ENCODE assay signal across 20 cellular contexts in genomic region chr2:201856561-201856960, GRCh38. TPM values are rescaled to one million over a fixed set of nuclear protein-coding genes. Genes with fewer than 3 reads are reported as not detected.
DNase-seq lines count a peak whose midpoint lies in the region; ATAC-seq, FAIRE-seq and TF ChIP-seq lines count a peak whose summit lies in the region.
"Had no signal": no experiment of that assay in that cellular context is flagged by ENCODE, and none has a peak within 500 bp of the region (broad histone marks: within the 10 kb centered on the region; RNA-seq: fewer than 3 reads in every experiment).

No MANE protein-coding gene starts in this region.

- H4K20me1 ChIP-seq in H1 (replicated peaks in 1 of 2; ENCODE audit: control insufficient read depth in 1 of 2, insufficient read depth in 2 of 2, low read length in 2 of 2), result no peaks in the 10 kb centered on the region
- H4K20me1 ChIP-seq: BLaER1 had no signal

- peaks cover under 1% of the 10 kb centered on the region for H3K27me3 Mint-ChIP-seq in nephron progenitor cell (ENCODE audit: low read depth, poor library complexity)

- no peak overlapping the region for H2AFZ ChIP-seq in H1 (ENCODE audit: low read length)
- H2AFZ ChIP-seq: GM23248 had no signal

- TF ChIP-seq RAD21 in H1 (IDR thresholded peaks at IDR 0.05 in 1 of 2, conservative IDR thresholded peaks at IDR 0.05 in 1 of 2; ENCODE audit: low read depth in 2 of 2, low read length in 2 of 2), result no peak

- H3K56ac ChIP-seq in H1 (replicated peaks; ENCODE audit: insufficient read length, low read depth, low read length), result no peak overlapping the region

- intact Hi-C loops in Panc1 (cut with micrococcal nuclease; ENCODE audit: unreplicated experiment) (no loop called here), spleen (cut with DNase I; ENCODE audit: low total_unique reads) (no loop called here)

- no peak overlapping the region for H2BK12ac ChIP-seq in H1 (ENCODE audit: low read depth, low read length)

- H2BK120ac ChIP-seq in H1 (replicated peaks; ENCODE audit: low read depth, low read length), result peak overlapping the region; percentile 19

- H3K18ac ChIP-seq in H1 (ENCODE audit: extremely low read depth, low read length), result no peak overlapping the region

- no peaks in the 10 kb centered on the region for H3K36me3 Mint-ChIP-seq in nephron progenitor cell (ENCODE audit: low read depth)
- H3K36me3 Mint-ChIP-seq: CD14-positive monocyte; CD4-positive, alpha-beta memory T cell had no signal

- H3K27ac ChIP-seq in Panc1 (ENCODE audit: low read length) (peak overlapping the region; percentile 18; the same call in 1 of the 2 replicates), H1 (ENCODE audit: low read depth, low read length) (no peak overlapping the region), spleen (no peak overlapping the region)
- H3K27ac ChIP-seq: BLaER1, GM23248, KMS-11 had no signal

- peaks cover 87% of the 10 kb centered on the region for H3K4me1 Mint-ChIP-seq in nephron progenitor cell

- H2BK5ac ChIP-seq in H1 (ENCODE audit: low read depth, low read length), result no peak overlapping the region

- H3K9me3 ChIP-seq in Panc1 (ENCODE audit: control insufficient read depth, insufficient read depth, low read depth, low read length) (no peaks in the 10 kb centered on the region), H1 (ENCODE audit: insufficient read depth in 2 of 2, low read depth in 1 of 2, low read length in 1 of 2) (no peaks in the 10 kb centered on the region), spleen (no peaks in the 10 kb centered on the region)
- H3K9me3 ChIP-seq: BLaER1 had no signal

- no peaks in the 10 kb centered on the region for H3K79me1 ChIP-seq in H1 (ENCODE audit: low read depth, low read length)

- ATAC-seq in Panc1, result no peak
- ATAC-seq in GM21529 (IDR thresholded peaks at IDR 0.05; ENCODE audit: unreplicated experiment), result no peak
- ATAC-seq in HG02870 (IDR thresholded peaks at IDR 0.05; ENCODE audit: unreplicated experiment), result no peak
- ATAC-seq in GM21717 (IDR thresholded peaks at IDR 0.05; ENCODE audit: unreplicated experiment), result no peak
- ATAC-seq: HepG2 had no signal

- no peak overlapping the region for H3K14ac ChIP-seq in H1 (ENCODE audit: insufficient read length)

- BruUV-seq in Panc1 (replicated peaks; lab: Mats Ljungman, UMichigan), result no TSS peak

- POLR2A ChIA-PET in Panc1 (lab: Charles Lee) (no interaction called here), H1 (lab: Charles Lee; ENCODE audit: partially characterized antibody) (interaction anchor here (1.7 kb wide), 1 partner anchor 35 kb away, joined by 3 read pairs; no protein-coding TSS in a partner anchor)

- H3K23ac ChIP-seq in H1 (ENCODE audit: insufficient read length), result no peak overlapping the region

- no peak overlapping the region for H3K9ac ChIP-seq in H1 (replicated peaks in 1 of 4; ENCODE audit: extremely low read depth in 1 of 4, low read depth in 3 of 4, low read length in 3 of 4)
- H3K9ac ChIP-seq: BLaER1, GM23248, KMS-11 had no signal

- CTCF ChIA-PET in Panc1 (lab: Charles Lee) (no interaction called here), H1 (lab: Charles Lee; ENCODE audit: partially characterized antibody) (interaction anchor here (0.8 to 0.9 kb wide), 2 partner anchors 10 to 158 kb away, joined by 3 read pairs; no protein-coding TSS in a partner anchor)

- DNase-seq in G401 (ENCODE audit: low spot score) (peak; percentile 85), Panc1 (ENCODE audit: low read depth, low spot score) (no peak), H1 (ENCODE audit: low read depth in 1 of 2, low spot score in 2 of 2) (no peak), nephron progenitor cell (no peak), spleen (no peak)
- DNase-seq: ACHN; CD4-positive, alpha-beta memory T cell; DMS153; DMS79; GF-D8; GM23248; HCEC 1CT had no signal

- no peak overlapping the region for H2AK5ac ChIP-seq in H1 (ENCODE audit: low read depth, low read length)

- no peak overlapping the region for H2BK15ac ChIP-seq in H1 (ENCODE audit: low read length)

- TF ChIP-seq POLR2A in H1 (IDR thresholded peaks at IDR 0.05; ENCODE audit: control extremely low read depth in 1 of 2, low read depth in 2 of 2, low read length in 2 of 2) (no peak), spleen (IDR thresholded peaks at IDR 0.05) (no peak)

- no peaks in the 10 kb centered on the region for H3K36me3 ChIP-seq in Panc1 (ENCODE audit: control insufficient read depth, insufficient read depth, low read length)
- no peaks in the 10 kb centered on the region for H3K36me3 ChIP-seq in H1 (ENCODE audit: control insufficient read depth in 2 of 4, insufficient read depth in 4 of 4, low read length in 3 of 4)
- H3K36me3 ChIP-seq in spleen, result no peaks in the 10 kb centered on the region
- H3K36me3 ChIP-seq: BLaER1 had no signal

- H4K91ac ChIP-seq in H1 (replicated peaks; ENCODE audit: insufficient read length, low read length), result no peak overlapping the region

- H4K8ac ChIP-seq in H1 (ENCODE audit: extremely low read depth, insufficient read depth, low read length), result no peak overlapping the region

- H3K23me2 ChIP-seq in H1 (ENCODE audit: low read depth, low read length), result 0 out of 2 replicates have a peak, but pooled peaks cover 2% of the 10 kb centered on the region

- no peak overlapping the region for H4K5ac ChIP-seq in H1 (ENCODE audit: insufficient read length, low read depth, low read length)

- H3K4me3 Mint-ChIP-seq in nephron progenitor cell, result no peak overlapping the region
- H3K4me3 Mint-ChIP-seq: CD14-positive monocyte; CD4-positive, alpha-beta memory T cell had no signal

- H3K79me2 ChIP-seq in H1 (ENCODE audit: control insufficient read depth in 1 of 2, insufficient read depth in 2 of 2, low read length in 2 of 2), result no peaks in the 10 kb centered on the region

- H3K4me3 ChIP-seq in Panc1 (ENCODE audit: low read depth in 2 of 2, low read length in 2 of 2) (no peak overlapping the region), H1 (ENCODE audit: extremely low read depth in 1 of 4, insufficient read depth in 2 of 4, low read depth in 3 of 4, low read length in 4 of 4) (no peak overlapping the region), spleen (no peak overlapping the region)
- H3K4me3 ChIP-seq: BLaER1, GM23248 had no signal

- H3K9me3 Mint-ChIP-seq in nephron progenitor cell, result peaks cover 3% of the 10 kb centered on the region
- H3K9me3 Mint-ChIP-seq: CD4-positive, alpha-beta memory T cell had no signal

- no peak for TF ChIP-seq EP300 in H1 (IDR thresholded peaks at IDR 0.05; ENCODE audit: borderline replicate concordance in 1 of 2, low read depth in 2 of 2, low read length in 2 of 2)

- H3K4me2 ChIP-seq in H1 (ENCODE audit: insufficient read depth in 1 of 2, low read depth in 2 of 2, low read length in 2 of 2), result no peak overlapping the region
- H3K4me2 ChIP-seq: BLaER1, KMS-11 had no signal

- H2BK20ac ChIP-seq in H1 (ENCODE audit: low read length), result no peak overlapping the region

- WGBS in H1 (ENCODE audit: extremely low coverage in 1 of 2, insufficient coverage in 1 of 2, insufficient read length in 1 of 2, insufficient replicate concordance in 2 of 2, low coverage in 1 of 2, low lambda C conversion rate in 2 of 2, missing lambda C conversion rate in 1 of 2), 2 experiments, result 92% methylated on average over 6 of the region's 6 CpGs; no CpG with 5 or more reads in 1 of the 2 experiments
- WGBS in spleen, 5 donors, result 20 to 90% (median 81%) methylated on average over 6 of the region's 6 CpGs

- H3K27me3 ChIP-seq in Panc1 (ENCODE audit: control insufficient read depth, insufficient read depth, low read length) (no peaks in the 10 kb centered on the region), H1 (replicated peaks in 1 of 4; ENCODE audit: control insufficient read depth in 3 of 4, extremely low read depth in 1 of 4, insufficient read depth in 3 of 4, low read length in 3 of 4) (no peaks in the 10 kb centered on the region; a peak in 1 of 7 replicates), spleen (replicated peaks in 1 of 7) (peaks cover 0 to 48% (median 13%) of the 10 kb centered on the region in 7 donors)
- H3K27me3 ChIP-seq: BLaER1 had no signal

- peak overlapping the region; percentile 70 for H3K27ac Mint-ChIP-seq in nephron progenitor cell
- H3K27ac Mint-ChIP-seq: CD14-positive monocyte; CD4-positive, alpha-beta memory T cell had no signal

- no peak overlapping the region for H3K4ac ChIP-seq in H1 (replicated peaks; ENCODE audit: insufficient read length, low read depth, low read length)

- H3K4me1 ChIP-seq in Panc1 (ENCODE audit: control insufficient read depth, insufficient read depth, low read length), result peaks cover 15% of the 10 kb centered on the region; the same call in 1 of the 2 replicates
- peaks cover 3 to 24% (median 16%) of the 10 kb centered on the region in 4 experiments; a peak in 5 of 7 replicates for H3K4me1 ChIP-seq in H1 (replicated peaks in 1 of 4; ENCODE audit: control insufficient read depth in 3 of 4, insufficient read depth in 4 of 4, low read length in 3 of 4)
- peaks cover 0 to 18% (median 6%) of the 10 kb centered on the region in 6 donors for H3K4me1 ChIP-seq in spleen

- in situ Hi-C loops in G401 (cut with HindIII; ENCODE audit: low sequenced_read_pairs), result no loop called here
- in situ Hi-C loops in Panc1 (cut with HindIII; ENCODE audit: low pct_unique_long_range_greater_than_20kb, low sequenced_read_pairs), result no loop called here

- no peak for FAIRE-seq in H1 (lab: Jason Lieb, UNC)
- FAIRE-seq: H54, HepG2 had no signal

- TF ChIP-seq CTCF in Panc1 (IDR thresholded peaks at IDR 0.05) (no peak), H1 (IDR thresholded peaks at IDR 0.05; ENCODE audit: control extremely low read depth in 1 of 3, insufficient read depth in 1 of 3, low read depth in 1 of 3, low read length in 3 of 3) (no peak), nephron progenitor cell (IDR thresholded peaks at IDR 0.05) (no peak), spleen (IDR thresholded peaks at IDR 0.05 in 8 of 11, conservative IDR thresholded peaks at IDR 0.05 in 3 of 11) (no peak)

TF ChIP-seq in H1, 55 proteins besides CTCF, POLR2A, EP300 and RAD21 (continues in another document):
- TF ChIP-seq CBX5 (IDR thresholded peaks at IDR 0.05; ENCODE audit: low read depth, low read length), result no peak
- TF ChIP-seq BRCA1 (IDR thresholded peaks at IDR 0.05; ENCODE audit: low read depth, low read length), result no peak
- no peak for TF ChIP-seq SP1 (IDR thresholded peaks at IDR 0.05; ENCODE audit: low read depth, low read length)

RNA-seq across cellular contexts. Expression of gene CDK15, which starts 50.2 kb away (rescaled TPM):
- total RNA-seq in G401 (2014; rRNA removed; shearing (Covaris generic)), result not detected in 2 replicates
- total RNA-seq in Panc1 (2021; ENCODE audit: unreplicated experiment) (4.8 TPM), spleen (under 1 TPM in 2 of 7 donors, not detected in 5; 0.26 to 0.64 TPM)
- polyA plus RNA-seq in Panc1 (2012; ENCODE audit: insufficient read length), result 1.3 TPM
- total RNA-seq in H1 (2021; fragmentation: NEBNext Ultra II Directional; extraction: Animal tissue kit (Norgen Biotek cat#: 25700)), result not detected in 2 replicates
- polyA plus RNA-seq in H1 (2011; rRNA removed) (0.03 TPM in 1 of 2 replicates, not detected in the other), spleen (under 1 TPM in 2 of 3 donors, not detected in 1; 0.02 to 0.06 TPM)
- not detected for polyA plus RNA-seq in H1 (2011; cell fraction: cytosol; rRNA removed)
- polyA plus RNA-seq in H1 (2011; cell fraction: nucleus; rRNA removed), result 0.10 TPM
- polyA plus RNA-seq in H1 (2012, experiment 1 of 2), result 0.09 TPM in 1 of 4 replicates, not detected in the others
- polyA plus RNA-seq in H1 (2012, experiment 2 of 2), result not detected
- 0.04 TPM for polyA plus RNA-seq in H1 (2013, experiment 1 of 2)
- polyA plus RNA-seq in H1 (2013, experiment 2 of 2), result 0.02 TPM
- polyA minus RNA-seq in H1 (2011; rRNA and poly(A)+ RNA removed), result 0.38 TPM in 1 of 2 replicates, not detected in the other
- polyA minus RNA-seq in H1 (2011; cell fraction: cytosol; rRNA and poly(A)+ RNA removed), result not detected
- polyA minus RNA-seq in H1 (2011; cell fraction: nucleus; rRNA and poly(A)+ RNA removed), result not detected
- total RNA-seq: CD4-positive, alpha-beta memory T cell; HepG2 had no signal
- polyA plus RNA-seq: CD14-positive monocyte; CD4-positive, alpha-beta memory T cell; HepG2 had no signal
